ENCODE assay signal across 17 cellular contexts in genomic region chr12:88897723-88898122, GRCh38.
DNase-seq lines count a peak whose midpoint lies in the region; ATAC-seq and TF ChIP-seq lines count a peak whose summit lies in the region.
"Had no signal": no experiment of that assay in that cellular context is flagged by ENCODE, and none has a peak within 500 bp of the region (broad histone marks: within the 10 kb centered on the region; RNA-seq: fewer than 3 reads in every experiment).

No MANE protein-coding gene starts in this region.

- TF ChIP-seq CTCF in heart left ventricle (IDR thresholded peaks at IDR 0.05) (no peak), chondrocyte (IDR thresholded peaks at IDR 0.05) (no peak), upper lobe of left lung (IDR thresholded peaks at IDR 0.05) (no peak), dorsolateral prefrontal cortex (IDR thresholded peaks at IDR 0.05 in 54 of 56, conservative IDR thresholded peaks at IDR 0.05 in 2 of 56; ENCODE audit: low read depth in 1 of 56, partially characterized antibody in 56 of 56) (no peak)

- intact Hi-C loops in heart left ventricle (cut with DNase I) = loop anchor here in 2 of 10 donors (5.0 to 10.0 kb wide), 2 partner anchors 50 to 87 kb away; no protein-coding TSS in a partner anchor
- intact Hi-C loops in cardiac septum (cut with DNase I) = loop anchor here (1.0 kb wide), 1 partner anchor 49 kb away; no protein-coding TSS in a partner anchor
- intact Hi-C loops in dorsolateral prefrontal cortex (cut with DNase I) = no loop called here

- peak in 3 of 5 donors; percentile 37 to 39 (median 38) for DNase-seq in heart left ventricle
- no peak for DNase-seq in cardiac septum (ENCODE audit: low spot score)
- no peak for DNase-seq in chondrocyte (ENCODE audit: low spot score)
- DNase-seq in left kidney (ENCODE audit: low read depth, low spot score) = peak; percentile 24
- no peak for DNase-seq in upper lobe of left lung
- no peak for DNase-seq in dorsolateral prefrontal cortex
- DNase-seq in effector CD4-positive, alpha-beta T cell = no peak
- DNase-seq in hippocampal formation (lab: John Stamatoyannopoulos, UW) = no peak
- DNase-seq: activated naive CD4-positive, alpha-beta T cell; head of caudate nucleus; natural killer cell; NCI-H187 treated with DMSO at 0.1 percent for 48 hours; NCI-H748 treated with DMSO at 0.1 percent for 48 hours; right cardiac atrium; stimulated activated CD4-positive, alpha-beta T cell treated with anti-CD3 and anti-CD28 coated beads, Interleukin-1b, Interleukin-23, amount 100 ng/mL, for 48 hours had no signal

- peaks cover 34% of the 10 kb centered on the region for H3K4me1 Mint-ChIP-seq in chondrocyte (ENCODE audit: low read depth)
- H3K4me1 Mint-ChIP-seq: natural killer cell had no signal

- no peaks in the 10 kb centered on the region for H3K36me3 Mint-ChIP-seq in chondrocyte (ENCODE audit: low read depth)
- H3K36me3 Mint-ChIP-seq: natural killer cell, WTC11 had no signal

- H3K27ac Mint-ChIP-seq in chondrocyte (ENCODE audit: unreplicated experiment) = peak overlapping the region; percentile 80
- H3K27ac Mint-ChIP-seq: natural killer cell, WTC11 had no signal

- no peaks in the 10 kb centered on the region for H3K9me3 ChIP-seq in heart left ventricle
- H3K9me3 ChIP-seq in upper lobe of left lung = no peaks in the 10 kb centered on the region
- H3K9me3 ChIP-seq: suprapubic skin had no signal

- H3K4me3 Mint-ChIP-seq in chondrocyte (ENCODE audit: unreplicated experiment) = no peak overlapping the region
- H3K4me3 Mint-ChIP-seq: natural killer cell, WTC11 had no signal

- H3K4me1 ChIP-seq in heart left ventricle (peaks cover 0 to 17% (median 3%) of the 10 kb centered on the region in 12 donors), upper lobe of left lung (peaks cover 0 to 5% (median 0%) of the 10 kb centered on the region in 4 donors)
- H3K4me1 ChIP-seq: suprapubic skin had no signal

- TF ChIP-seq EP300 in upper lobe of left lung (IDR thresholded peaks at IDR 0.05) = no peak

- H3K4me3 ChIP-seq in heart left ventricle = no peak overlapping the region
- no peak overlapping the region for H3K4me3 ChIP-seq in upper lobe of left lung
- H3K4me3 ChIP-seq in dorsolateral prefrontal cortex = no peak overlapping the region
- H3K4me3 ChIP-seq: suprapubic skin had no signal

- H3K27ac ChIP-seq in heart left ventricle = peak overlapping the region in 10 of 12 donors; percentile 15 to 77 (median 62)
- peak overlapping the region in 3 of 4 donors; percentile 5 to 78 (median 9) for H3K27ac ChIP-seq in upper lobe of left lung
- no peak overlapping the region for H3K27ac ChIP-seq in dorsolateral prefrontal cortex
- H3K27ac ChIP-seq: suprapubic skin had no signal

- no peaks in the 10 kb centered on the region for H3K9me3 Mint-ChIP-seq in chondrocyte (ENCODE audit: low read depth)
- H3K9me3 Mint-ChIP-seq: WTC11 had no signal

- peak; percentile 64 to 97 (median 78) for ATAC-seq in heart left ventricle
- peak in 1 of 2 donors; percentile 14 for ATAC-seq in upper lobe of left lung (ENCODE audit: low FRiP score in 2 of 2)
- ATAC-seq: natural killer cell, WTC11 had no signal

- TF ChIP-seq POLR2A in heart left ventricle (IDR thresholded peaks at IDR 0.05) = no peak
- TF ChIP-seq POLR2A in upper lobe of left lung (IDR thresholded peaks at IDR 0.05) = no peak

- H3K36me3 ChIP-seq in heart left ventricle (no peaks in the 10 kb centered on the region), upper lobe of left lung (no peaks in the 10 kb centered on the region)
- H3K36me3 ChIP-seq: suprapubic skin had no signal

- WGBS in heart left ventricle, 4 donors = 46 to 61% (median 56%) methylated on average over 1 of the region's 1 CpG
- WGBS in upper lobe of left lung, 2 donors = 62 to 74% methylated on average over 1 of the region's 1 CpG

- no peaks in the 10 kb centered on the region for H3K27me3 Mint-ChIP-seq in chondrocyte (ENCODE audit: low read depth)

- H3K27me3 ChIP-seq in heart left ventricle = no peaks in the 10 kb centered on the region
- H3K27me3 ChIP-seq in upper lobe of left lung = no peaks in the 10 kb centered on the region
- H3K27me3 ChIP-seq in dorsolateral prefrontal cortex = peaks cover 0 to 6% (median 0%) of the 10 kb centered on the region in 45 donors
- H3K27me3 ChIP-seq: suprapubic skin had no signal

Comparison
In these comparisons a context has a peak if more than half of its experiments do, and no peak if none do; other contexts are left out.
1. DNase-seq: peak in heart left ventricle (3 of 5) and left kidney (single experiment); none in cardiac septum (single experiment), chondrocyte (single experiment), upper lobe of left lung (0 of 2), dorsolateral prefrontal cortex (0 of 10), effector CD4-positive, alpha-beta T cell (single experiment) and hippocampal formation (0 of 2).
2. H3K27ac ChIP-seq: peak in heart left ventricle (10 of 12) and upper lobe of left lung (3 of 4); none in dorsolateral prefrontal cortex (0 of 59).